19 cellular contexts compared by ENCODE assay signal in genomic region chr17:41026668-41027471, GRCh38. TPM values are rescaled to one million over a fixed set of nuclear protein-coding genes. Genes with fewer than 3 reads are reported as not detected.
A peak's percentile ranks its signal among the peaks of the same experiment; 100 is the strongest.
DNase-seq lines count a peak whose midpoint lies in the region; TF ChIP-seq lines count a peak whose summit lies in the region.
"Had no signal": no experiment of that assay in that cellular context is flagged by ENCODE, and none has a peak within 500 bp of the region (broad histone marks: within the 10 kb centered on the region; RNA-seq: fewer than 3 reads in every experiment).

A gene with protein sequence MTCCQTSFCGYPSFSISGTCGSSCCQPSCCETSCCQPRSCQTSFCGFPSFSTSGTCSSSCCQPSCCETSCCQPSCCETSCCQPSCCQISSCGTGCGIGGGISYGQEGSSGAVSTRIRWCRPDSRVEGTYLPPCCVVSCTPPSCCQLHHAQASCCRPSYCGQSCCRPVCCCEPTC (minus strand): TSS chr17:41027208. CDS start chr17:41027155, 53 bp downstream.

- DNase-seq in DMS53 (lab: John Stamatoyannopoulos, UW) (peak; percentile 52), DMS53 treated with DMSO at 0.1 percent for 48 hours (lab: John Stamatoyannopoulos, UW; ENCODE audit: unreplicated experiment) (no peak), RKO (ENCODE audit: low spot score) (peak; percentile 14), fibroblast of lung (ENCODE audit: low read depth in 2 of 2) (peak; percentile 35 to 74), stromal cell of bone marrow (ENCODE audit: low read depth) (peak; percentile 70), putamen (ENCODE audit: low spot score) (no peak)
- no peak for DNase-seq in activated CD4-positive, CD25-positive, alpha-beta regulatory T cell (lab: John Stamatoyannopoulos, UW)
- no peak for DNase-seq in activated effector memory CD4-positive, alpha-beta T cell treated with Interleukin-2 at 50 U/mL for 16 hours
- DNase-seq: 8988T; activated CD4-positive, alpha-beta T cell treated with anti-CD3 and anti-CD28 coated beads, Interleukin-2, amount 10 ng/mL, durations not matched to agents 7 days and 5 days; DMS79; NCI-H187; T-helper 17 cell had no signal

- no peaks in the 10 kb centered on the region for H3K9me3 ChIP-seq in fibroblast of lung (ENCODE audit: control insufficient read depth, insufficient read depth, low read depth, low read length)

- no peak within 1 kb of the TSS for H2AFZ ChIP-seq in fibroblast of lung (ENCODE audit: low read length)
- H2AFZ ChIP-seq: parathyroid adenoma had no signal

- no peak within 1 kb of the TSS for H3K4me3 ChIP-seq in fibroblast of lung (replicated peaks in 1 of 4; ENCODE audit: control extremely low read depth in 1 of 4, insufficient read depth in 1 of 4, low read depth in 3 of 4, low read length in 4 of 4)
- H3K4me3 ChIP-seq: cardiac muscle cell had no signal

- H4K20me1 ChIP-seq in fibroblast of lung (ENCODE audit: control insufficient read depth, extremely low read depth, insufficient read depth, low read length): no peaks in the 10 kb centered on the region

- no peaks in the 10 kb centered on the region for H3K36me3 ChIP-seq in fibroblast of lung (ENCODE audit: control insufficient read depth, insufficient read depth, low read length)
- H3K36me3 ChIP-seq: cardiac muscle cell had no signal

- no peak for TF ChIP-seq CTCF in fibroblast of lung (conservative IDR thresholded peaks at IDR 0.05 in 1 of 2, IDR thresholded peaks at IDR 0.05 in 1 of 2; ENCODE audit: low read depth in 1 of 2, low read length in 2 of 2)

- peak within 1 kb of the TSS; percentile 15 for H3K27ac ChIP-seq in fibroblast of lung (ENCODE audit: insufficient read depth, low read length)
- H3K27ac ChIP-seq: cardiac muscle cell, epithelial cell of prostate, parathyroid adenoma had no signal

- no peaks in the 10 kb centered on the region for H3K27me3 ChIP-seq in fibroblast of lung (ENCODE audit: control insufficient read depth, insufficient read depth, low read length)

- H3K4me2 ChIP-seq in fibroblast of lung (ENCODE audit: extremely low read depth, insufficient read depth, low read length): peak within 1 kb of the TSS; percentile 36

- H3K79me2 ChIP-seq in fibroblast of lung (ENCODE audit: control insufficient read depth, insufficient read depth, low read length): no peaks in the 10 kb centered on the region
- H3K79me2 ChIP-seq: parathyroid adenoma had no signal

- H3K4me1 ChIP-seq in fibroblast of lung (ENCODE audit: control insufficient read depth, extremely low read depth, insufficient read depth, low read length): peaks cover 6% of the 10 kb centered on the region
- H3K4me1 ChIP-seq: parathyroid adenoma had no signal

- no peak within 1 kb of the TSS for H3K9ac ChIP-seq in fibroblast of lung (ENCODE audit: insufficient read depth, low read length)
- H3K9ac ChIP-seq: parathyroid adenoma had no signal

RNA-seq across cellular contexts. Expression of the gene that starts here (rescaled TPM):
- total RNA-seq in fibroblast of lung: 0.17 TPM in 1 of 2 replicates, not detected in the other
- 6.2 and 6.3 TPM in 2 replicates for polyA plus RNA-seq in fibroblast of lung
- polyA plus RNA-seq in fibroblast of lung (2012): 5.5 and 7.3 TPM in 2 replicates
- polyA minus RNA-seq in fibroblast of lung (ENCODE audit: low replicate concordance): 6.6 and 8.4 TPM in 2 replicates
- total RNA-seq: activated CD4-positive, alpha-beta T cell treated with anti-CD3 and anti-CD28 coated beads, Interleukin-2, amount 10 ng/mL, durations not matched to agents 7 days and 5 days; cardiac muscle cell; mesenteric fat pad; OCI-LY7; T-helper 17 cell had no signal
- polyA plus RNA-seq: cardiac muscle cell, IgD-negative memory B cell had no signal

Comparison
In these comparisons a context has a peak if more than half of its experiments do, and no peak if none do; other contexts are left out.
1. DNase-seq: peak in DMS53 (single experiment), RKO (single experiment), fibroblast of lung (2 of 2) and stromal cell of bone marrow (single experiment); none in DMS53 treated with DMSO at 0.1 percent for 48 hours (single experiment), activated CD4-positive, CD25-positive, alpha-beta regulatory T cell (0 of 4), putamen (single experiment) and activated effector memory CD4-positive, alpha-beta T cell treated with Interleukin-2 at 50 U/mL for 16 hours (single experiment).